Comparison of ENCODE assay signal across 8 cellular contexts in genomic region chr1:100455478-100456072, GRCh38.
DNase-seq lines count a peak whose midpoint lies in the region; FAIRE-seq and TF ChIP-seq lines count a peak whose summit lies in the region.

No MANE protein-coding gene starts in this region.

- H3K4me1 ChIP-seq in keratinocyte (ENCODE audit: control insufficient read depth, extremely low read depth, insufficient read depth, low read length), result no peaks in the 10 kb centered on the region

- H3K36me3 ChIP-seq in keratinocyte (ENCODE audit: control insufficient read depth in 2 of 2, extremely low read depth in 1 of 2, insufficient read depth in 2 of 2, low read length in 2 of 2), result no peaks in the 10 kb centered on the region

- H3K9me1 ChIP-seq in keratinocyte (ENCODE audit: control insufficient read depth, extremely low read depth, insufficient read depth, low read length), result no peaks in the 10 kb centered on the region

- H4K20me1 ChIP-seq in keratinocyte (ENCODE audit: control insufficient read depth, extremely low read depth, insufficient read depth, low read length), result no peaks in the 10 kb centered on the region

- no peak overlapping the region for H3K4me2 ChIP-seq in keratinocyte (ENCODE audit: control insufficient read depth, extremely low read depth, insufficient read depth, low read depth, low read length)

- no peaks in the 10 kb centered on the region for H3K79me2 ChIP-seq in keratinocyte (ENCODE audit: control insufficient read depth, insufficient read depth, low read length)

- TF ChIP-seq CTCF in keratinocyte (optimal IDR thresholded peaks at IDR 0.05 in 1 of 3, IDR thresholded peaks at IDR 0.05 in 1 of 3, conservative IDR thresholded peaks at IDR 0.05 in 1 of 3; ENCODE audit: extremely low read depth in 1 of 3, insufficient read depth in 2 of 3, low read length in 3 of 3), result peak in 2 of 3 experiments; percentile 29 to 33

- H3K9me3 ChIP-seq in keratinocyte (ENCODE audit: control insufficient read depth, low read depth, low read length), result no peaks in the 10 kb centered on the region

- no peaks in the 10 kb centered on the region for H3K27me3 ChIP-seq in keratinocyte (ENCODE audit: control insufficient read depth, extremely low read depth, insufficient read depth, low read length)

- dilution Hi-C loops in keratinocyte (cut with MboI; ENCODE audit: extremely low pct_ligation_motif_present, low sequenced_read_pairs), result loop anchor here (25.0 kb wide), 1 partner anchor 407 kb away; no protein-coding TSS in a partner anchor

- no peak overlapping the region for H3K9ac ChIP-seq in keratinocyte (ENCODE audit: control insufficient read depth, extremely low read depth, insufficient read depth, low read length)

- DNase-seq in AML-193 (lab: John Stamatoyannopoulos, UW) (peak; percentile 59 to 65), GM18507 (ENCODE audit: extremely low spot score, insufficient read length, low read depth) (no peak), keratinocyte (ENCODE audit: low read depth, low spot score) (no peak), NK-92 (lab: John Stamatoyannopoulos, UW; ENCODE audit: unreplicated experiment) (no peak), foreskin melanocyte (no peak)
- no peak for DNase-seq in stimulated activated CD4-positive, alpha-beta T cell treated with anti-CD3 and anti-CD28 coated beads, Interleukin-12 subunit alpha, Interleukin-12 subunit beta, amount 100 ng/mL, for 4 hours
- DNase-seq in activated CD4-positive, alpha-beta T cell treated with anti-CD3 and anti-CD28 coated beads for 1 hour, result no peak

- H3K4me3 ChIP-seq in keratinocyte (ENCODE audit: control insufficient read depth in 2 of 3, extremely low read depth in 1 of 3, insufficient read depth in 2 of 3, low read depth in 1 of 3, low read length in 3 of 3), result no peak overlapping the region

- H2AFZ ChIP-seq in keratinocyte (ENCODE audit: control insufficient read depth, low read length), result no peak overlapping the region

- peak; percentile 39 for FAIRE-seq in GM18507 (lab: Jason Lieb, UNC)
- FAIRE-seq in TTC549 (lab: Jason Lieb, UNC), result peak; percentile 91
- FAIRE-seq in keratinocyte (lab: Jason Lieb, UNC), result peak; percentile 61

- no peak overlapping the region for H3K27ac ChIP-seq in keratinocyte (ENCODE audit: control insufficient read depth, insufficient read depth, low read length)

Comparison
In these comparisons a context has a peak if more than half of its experiments do, and no peak if none do; other contexts are left out.
1. DNase-seq: peak in AML-193 (2 of 2); none in GM18507 (single experiment), keratinocyte (single experiment), stimulated activated CD4-positive, alpha-beta T cell treated with anti-CD3 and anti-CD28 coated beads, Interleukin-12 subunit alpha, Interleukin-12 subunit beta, amount 100 ng/mL, for 4 hours (single experiment), activated CD4-positive, alpha-beta T cell treated with anti-CD3 and anti-CD28 coated beads for 1 hour (single experiment), NK-92 (single experiment) and foreskin melanocyte (single experiment).